23 cellular contexts compared by ENCODE assay signal in the genomic region with DNA sequence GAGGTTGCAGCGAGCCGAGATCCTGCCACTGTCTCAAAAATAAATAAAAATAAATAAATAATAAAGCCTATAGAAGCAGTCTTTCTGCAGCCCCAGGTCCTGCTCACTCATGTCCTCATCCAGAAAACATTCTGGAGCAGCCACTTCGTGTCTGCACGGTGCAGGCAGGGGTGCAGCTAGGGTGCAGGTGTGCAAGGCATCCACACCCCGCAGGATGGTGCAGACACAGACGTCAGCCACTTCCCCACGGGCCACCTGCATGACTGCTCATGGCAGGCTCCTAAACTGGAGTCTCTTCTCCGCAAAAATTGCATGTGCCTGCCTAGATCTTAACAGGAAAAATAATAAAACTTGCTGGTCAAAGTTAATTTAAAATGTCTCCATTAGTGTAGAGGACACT.
"Had no signal": no experiment of that assay in that cellular context is flagged by ENCODE, and none has a peak within 500 bp of the region (broad histone marks: within the 10 kb centered on the region; RNA-seq: fewer than 3 reads in every experiment).

No MANE protein-coding gene starts in this region.

- H3K9me3 ChIP-seq: heart right ventricle, pancreas, prostate gland, right lobe of liver, spleen, testis, tibial nerve had no signal

- H3K27me3 Mint-ChIP-seq: dendritic cell treated with granulocyte-macrophage colony-stimulating factor and Interleukin-4, amounts not matched to agents 40 ng/mL and 50 ng/mL, for 4 days had no signal

- H3K4me3 Mint-ChIP-seq: central memory CD8-positive, alpha-beta T cell; dendritic cell treated with granulocyte-macrophage colony-stimulating factor and Interleukin-4, amounts not matched to agents 40 ng/mL and 50 ng/mL, for 4 days; effector memory CD8-positive, alpha-beta T cell; mesothelial cell of epicardium; neural crest cell; stimulated activated memory B cell treated with anti-CD40 and anti-IgM and Interleukin-4, amounts not matched to agents 10 μg/mL and 1 μg/mL and 100 μg/mL, for 72 hours; stimulated activated naive CD8-positive, alpha-beta T cell treated with anti-CD3 and anti-CD28 coated beads, Interleukin-15, Interleukin-2, amounts not matched to agents 100 ng/mL and 50 ng/mL, for 24 hours had no signal

- H3K4me1 ChIP-seq: heart right ventricle, pancreas, prostate gland, right lobe of liver, spleen, testis, tibial nerve had no signal

- H3K9me3 Mint-ChIP-seq: central memory CD8-positive, alpha-beta T cell; dendritic cell treated with granulocyte-macrophage colony-stimulating factor and Interleukin-4, amounts not matched to agents 40 ng/mL and 50 ng/mL, for 4 days; effector memory CD8-positive, alpha-beta T cell; mesothelial cell of epicardium; natural killer cell; neural crest cell; stimulated activated memory B cell treated with anti-CD40 and anti-IgM and Interleukin-4, amounts not matched to agents 10 μg/mL and 1 μg/mL and 100 μg/mL, for 72 hours; stimulated activated naive CD8-positive, alpha-beta T cell treated with anti-CD3 and anti-CD28 coated beads, Interleukin-15, Interleukin-2, amounts not matched to agents 100 ng/mL and 50 ng/mL, for 24 hours had no signal

- H3K27ac ChIP-seq: heart right ventricle, pancreas, prostate gland, right lobe of liver, spleen, testis, tibial nerve had no signal

- H3K27ac Mint-ChIP-seq: dendritic cell treated with granulocyte-macrophage colony-stimulating factor and Interleukin-4, amounts not matched to agents 40 ng/mL and 50 ng/mL, for 4 days; effector memory CD8-positive, alpha-beta T cell; mesothelial cell of epicardium; natural killer cell; stimulated activated memory B cell treated with anti-CD40 and anti-IgM and Interleukin-4, amounts not matched to agents 10 μg/mL and 1 μg/mL and 100 μg/mL, for 72 hours; stimulated activated naive CD8-positive, alpha-beta T cell treated with anti-CD3 and anti-CD28 coated beads, Interleukin-15, Interleukin-2, amounts not matched to agents 100 ng/mL and 50 ng/mL, for 24 hours had no signal

- H3K27me3 ChIP-seq: pancreas, right lobe of liver, testis had no signal

- H3K4me3 ChIP-seq: heart right ventricle, pancreas, prostate gland, right lobe of liver, spleen, testis, tibial nerve had no signal

- H3K36me3 Mint-ChIP-seq: mesothelial cell of epicardium; natural killer cell; stimulated activated memory B cell treated with anti-CD40 and anti-IgM and Interleukin-4, amounts not matched to agents 10 μg/mL and 1 μg/mL and 100 μg/mL, for 72 hours had no signal

- H3K4me1 Mint-ChIP-seq: central memory CD8-positive, alpha-beta T cell; stimulated activated memory B cell treated with anti-CD40 and anti-IgM and Interleukin-4, amounts not matched to agents 10 μg/mL and 1 μg/mL and 100 μg/mL, for 72 hours had no signal

- ATAC-seq: effector memory CD8-positive, alpha-beta T cell; heart right ventricle; left lobe of liver; natural killer cell; pancreas; right lobe of liver; stimulated activated memory B cell treated with anti-CD40 and anti-IgM and Interleukin-4, amounts not matched to agents 10 μg/mL and 1 μg/mL and 100 μg/mL, for 72 hours had no signal

- DNase-seq: effector memory CD8-positive, alpha-beta T cell; foreskin melanocyte; heart right ventricle; islet precursor cell; mammary epithelial cell; natural killer cell; nucleus accumbens; pancreas; spleen; stimulated activated CD4-positive, alpha-beta T cell treated with anti-CD3 and anti-CD28 coated beads, Interleukin-15, amount 100 ng/mL, for 24 hours; stimulated activated CD4-positive, alpha-beta T cell treated with anti-CD3 and anti-CD28 coated beads, Interleukin-1b, Interleukin-23, amount 100 ng/mL, for 48 hours; stimulated activated CD4-positive, alpha-beta T cell treated with anti-CD3 and anti-CD28 coated beads, Interleukin-4, amount 100 ng/mL, for 24 hours; testis had no signal

- H3K36me3 ChIP-seq: heart right ventricle, pancreas, prostate gland, right lobe of liver, spleen, tibial nerve had no signal
